In the genomic region with DNA sequence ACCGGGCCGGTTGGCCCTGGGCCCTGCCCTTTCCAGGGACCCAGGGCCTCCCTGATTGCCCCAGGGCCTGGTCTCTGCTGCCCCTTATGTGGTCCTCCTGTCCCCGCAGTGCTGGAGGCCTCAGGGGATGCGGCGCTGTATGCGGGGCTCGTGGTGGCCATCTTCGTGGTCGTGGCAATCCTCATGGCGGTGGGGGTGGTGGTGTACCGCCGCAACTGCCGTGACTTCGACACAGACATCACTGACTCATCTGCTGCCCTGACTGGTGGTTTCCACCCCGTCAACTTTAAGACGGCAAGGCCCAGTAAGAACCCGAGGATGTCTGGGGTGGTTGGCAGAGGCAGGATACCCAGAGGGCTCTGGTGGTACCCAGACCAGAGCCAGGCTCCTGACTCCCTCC, we compare ENCODE assay signal across 19 cellular contexts.
"Had no signal": no experiment of that assay in that cellular context is flagged by ENCODE, and none has a peak within 500 bp of the region (broad histone marks: within the 10 kb centered on the region; RNA-seq: fewer than 3 reads in every experiment).

No MANE protein-coding gene starts in this region.

- H3K9me3 ChIP-seq: ascending aorta, left lung, tibial artery had no signal

- H3K4me1 ChIP-seq: ascending aorta had no signal

- H3K4me3 ChIP-seq: ascending aorta, left lung, tibial artery had no signal

- DNase-seq: activated CD4-positive, alpha-beta T cell treated with anti-CD3 and anti-CD28 coated beads for 1 hour; activated CD4-positive, alpha-beta T cell treated with anti-CD3 and anti-CD28 coated beads, Interleukin-2, amount 50 U/mL, for 1 hour; activated CD8-positive, alpha-beta T cell treated with anti-CD3 and anti-CD28 coated beads, Interleukin-2, amount 10 ng/mL, durations not matched to agents 7 days and 5 days; brain microvascular endothelial cell; caudate nucleus; effector CD8-positive, alpha-beta T cell; foreskin melanocyte; glutamatergic neuron; hippocampal formation; kidney glomerular epithelial cell; mammary epithelial cell; naive thymus-derived CD8-positive, alpha-beta T cell; retina; stimulated activated CD4-positive, alpha-beta T cell treated with anti-CD3 and anti-CD28 coated beads, Interleukin-12 subunit alpha, Interleukin-12 subunit beta, amount 100 ng/mL, for 4 hours; stimulated activated naive CD8-positive, alpha-beta T cell treated with anti-CD3 and anti-CD28 coated beads, Interleukin-15, amount 100 ng/mL, for 72 hours; tibial artery had no signal

- ATAC-seq: activated CD8-positive, alpha-beta T cell treated with anti-CD3 and anti-CD28 coated beads, Interleukin-2, amount 10 ng/mL, durations not matched to agents 7 days and 5 days; activated naive CD4-positive, alpha-beta T cell treated with anti-CD3 and anti-CD28 coated beads, Interleukin-2, amount 50 U/mL, for 72 hours; left lung; naive thymus-derived CD8-positive, alpha-beta T cell; stimulated activated naive CD8-positive, alpha-beta T cell treated with anti-CD3 and anti-CD28 coated beads, Interleukin-15, amount 100 ng/mL, for 72 hours had no signal

- H3K36me3 ChIP-seq: brain microvascular endothelial cell had no signal

- H3K27me3 ChIP-seq: ascending aorta, brain microvascular endothelial cell, left lung, tibial artery had no signal

- H3K27ac ChIP-seq: ascending aorta, brain microvascular endothelial cell, left lung, tibial artery had no signal
